ENCODE assay signal across 8 cellular contexts in the genomic region with DNA sequence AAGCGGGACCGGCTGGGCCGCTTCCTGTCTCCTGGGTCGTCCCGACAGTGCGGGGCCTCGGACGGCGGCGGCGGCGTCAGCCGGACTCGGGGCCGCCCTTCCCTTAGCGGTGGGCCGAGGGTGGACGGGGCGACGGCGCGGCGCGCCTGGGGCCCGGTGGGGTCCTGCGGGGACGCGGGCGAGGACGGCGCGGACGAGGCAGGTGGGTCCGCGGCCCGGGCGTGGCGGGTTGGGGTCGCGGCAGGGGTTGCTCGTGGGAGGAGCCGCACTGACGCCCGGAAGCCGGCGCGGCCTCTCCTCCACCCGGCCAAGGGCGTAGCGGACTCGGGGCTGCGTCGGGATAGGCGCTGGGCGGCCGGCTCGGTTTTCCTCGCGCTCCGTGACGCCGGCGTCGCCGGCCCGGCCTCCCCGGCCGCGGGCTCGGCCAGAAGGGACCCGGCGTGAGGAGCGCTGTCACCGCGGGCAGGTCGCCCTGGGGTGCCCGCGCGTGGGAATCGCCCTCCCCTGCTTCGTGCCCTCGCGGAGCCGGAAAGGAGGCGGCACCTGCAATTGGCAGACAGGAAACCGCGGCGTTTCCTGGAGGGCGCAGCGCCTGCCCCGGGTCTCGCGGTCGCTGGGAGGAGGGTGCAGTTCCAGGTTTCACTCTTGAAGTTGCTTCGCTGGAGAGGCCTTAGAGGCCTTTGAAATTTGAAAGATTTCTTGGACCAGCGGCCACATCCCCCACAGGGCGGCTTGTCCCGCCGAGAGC. TPM values are rescaled to one million over a fixed set of nuclear protein-coding genes. Genes with fewer than 3 reads are reported as not detected.
DNase-seq lines count a peak whose midpoint lies in the region; ATAC-seq and TF ChIP-seq lines count a peak whose summit lies in the region.

No MANE protein-coding gene starts in this region.

- H3K27ac ChIP-seq in OCI-LY3 (ENCODE audit: low read length): peak overlapping the region; percentile 70
- H3K27ac ChIP-seq in fibroblast of lung (ENCODE audit: insufficient read depth, low read length): peak overlapping the region; percentile 72
- peak overlapping the region; percentile 78 for H3K27ac ChIP-seq in neural cell (ENCODE audit: low read length)
- peak overlapping the region; percentile 90 to 95 for H3K27ac ChIP-seq in thoracic aorta

- peaks cover 44% of the 10 kb centered on the region for H3K4me1 Mint-ChIP-seq in activated T-cell treated with anti-CD3 and anti-CD28 coated beads, Interleukin-2, amount 50 U/mL, for 4 hours (ENCODE audit: low read depth)

- no peak for TF ChIP-seq RAD21 in neural cell (conservative IDR thresholded peaks at IDR 0.05)

- H3K9me3 Mint-ChIP-seq in activated T-cell treated with anti-CD3 and anti-CD28 coated beads, Interleukin-2, amount 50 U/mL, for 4 hours: no peaks in the 10 kb centered on the region

- no peak overlapping the region for H2AFZ ChIP-seq in OCI-LY3 (ENCODE audit: low read depth, low read length)
- H2AFZ ChIP-seq in fibroblast of lung (ENCODE audit: low read length): no peak overlapping the region
- H2AFZ ChIP-seq in neural cell (ENCODE audit: low read depth, low read length): no peak overlapping the region

- H3K9me2 ChIP-seq in neural cell (ENCODE audit: insufficient read depth, low read length): no peaks in the 10 kb centered on the region

- no peaks in the 10 kb centered on the region for H3K27me3 Mint-ChIP-seq in activated T-cell treated with anti-CD3 and anti-CD28 coated beads, Interleukin-2, amount 50 U/mL, for 4 hours (ENCODE audit: low read depth)

- peak overlapping the region; percentile 88 for H3K4me3 Mint-ChIP-seq in activated T-cell treated with anti-CD3 and anti-CD28 coated beads, Interleukin-2, amount 50 U/mL, for 4 hours

- H3K79me2 ChIP-seq in OCI-LY3 (ENCODE audit: low read length) (peaks cover 6% of the 10 kb centered on the region; the same call in 1 of the 2 replicates), fibroblast of lung (ENCODE audit: control insufficient read depth, insufficient read depth, low read length) (peaks cover 29% of the 10 kb centered on the region), neural cell (replicated peaks; ENCODE audit: insufficient read depth, low read length) (no peaks in the 10 kb centered on the region)

- H3K9me3 ChIP-seq in OCI-LY3 (ENCODE audit: insufficient read depth, low read length) (no peaks in the 10 kb centered on the region), fibroblast of lung (ENCODE audit: control insufficient read depth, insufficient read depth, low read depth, low read length) (no peaks in the 10 kb centered on the region), neural cell (ENCODE audit: low read length) (no peaks in the 10 kb centered on the region), thoracic aorta (no peaks in the 10 kb centered on the region)

- H3K4me3 ChIP-seq in OCI-LY3 (ENCODE audit: low read length) (peak overlapping the region; percentile 88), fibroblast of lung (replicated peaks in 1 of 4; ENCODE audit: control extremely low read depth in 1 of 4, insufficient read depth in 1 of 4, low read depth in 3 of 4, low read length in 4 of 4) (peak overlapping the region; percentile 36 to 80 (median 62)), neural cell (ENCODE audit: low read length) (peak overlapping the region; percentile 93), thoracic aorta (peak overlapping the region; percentile 96)

- peaks cover 21% of the 10 kb centered on the region for H4K20me1 ChIP-seq in OCI-LY3 (ENCODE audit: insufficient read depth, low read length)
- H4K20me1 ChIP-seq in fibroblast of lung (ENCODE audit: control insufficient read depth, extremely low read depth, insufficient read depth, low read length): no peaks in the 10 kb centered on the region
- peaks cover 9% of the 10 kb centered on the region for H4K20me1 ChIP-seq in neural cell (ENCODE audit: insufficient read depth)

- H3F3A ChIP-seq in neural cell (ENCODE audit: insufficient read depth, low read length, poor library complexity, severe bottlenecking): no peaks in the 10 kb centered on the region

- ATAC-seq in HG02798 (IDR thresholded peaks at IDR 0.05; ENCODE audit: poor library complexity, unreplicated experiment) (peak; percentile 29), thoracic aorta (ENCODE audit: insufficient number of reproducible peaks, low FRiP score, low read depth) (no peak)
- ATAC-seq in activated T-cell treated with anti-CD3 and anti-CD28 coated beads, Interleukin-2, amount 50 U/mL, for 4 hours: peak; percentile 39 to 42

- no peak for TF ChIP-seq EP300 in neural cell (conservative IDR thresholded peaks at IDR 0.05; ENCODE audit: poor library complexity, severe bottlenecking)

- TF ChIP-seq CTCF in OCI-LY3 (IDR thresholded peaks at IDR 0.05; ENCODE audit: low read depth, low read length) (no peak), fibroblast of lung (conservative IDR thresholded peaks at IDR 0.05 in 1 of 2, IDR thresholded peaks at IDR 0.05 in 1 of 2; ENCODE audit: low read depth in 1 of 2, low read length in 2 of 2) (no peak), neural cell (IDR thresholded peaks at IDR 0.05; ENCODE audit: poor library complexity, severe bottlenecking) (no peak), thoracic aorta (IDR thresholded peaks at IDR 0.05) (no peak)

- H3K9ac ChIP-seq in OCI-LY3 (ENCODE audit: low read length): peak overlapping the region; percentile 84
- H3K9ac ChIP-seq in fibroblast of lung (ENCODE audit: insufficient read depth, low read length): peak overlapping the region; percentile 82
- H3K9ac ChIP-seq in neural cell (ENCODE audit: low read length): peak overlapping the region; percentile 81

- H3K4me2 ChIP-seq in OCI-LY3 (ENCODE audit: low read length) (peak overlapping the region; percentile 89), fibroblast of lung (ENCODE audit: extremely low read depth, insufficient read depth, low read length) (peak overlapping the region; percentile 93), neural cell (ENCODE audit: low read length) (peak overlapping the region; percentile 49)

- peaks cover 13% of the 10 kb centered on the region for H3K4me1 ChIP-seq in OCI-LY3 (ENCODE audit: low read length)
- peaks cover 20% of the 10 kb centered on the region for H3K4me1 ChIP-seq in fibroblast of lung (ENCODE audit: control insufficient read depth, extremely low read depth, insufficient read depth, low read length)
- H3K4me1 ChIP-seq in thoracic aorta (ENCODE audit: control insufficient read depth in 1 of 2, low read depth in 2 of 2): peaks cover 19 to 35% of the 10 kb centered on the region in 2 donors

- DNase-seq in NCI-H1417 (lab: John Stamatoyannopoulos, UW): peak in 2 of 3 experiments; percentile 61 to 73
- no peak for DNase-seq in NCI-H1417 treated with DMSO at 0.1 percent for 48 hours (lab: John Stamatoyannopoulos, UW)
- peak; percentile 86 for DNase-seq in activated T-cell treated with anti-CD3 and anti-CD28 coated beads, Interleukin-2, amount 50 U/mL, for 4 hours
- peak; percentile 47 to 51 for DNase-seq in fibroblast of lung (ENCODE audit: low read depth in 2 of 2)
- no peak for DNase-seq in thoracic aorta (ENCODE audit: low spot score)

- H3K36me3 Mint-ChIP-seq in activated T-cell treated with anti-CD3 and anti-CD28 coated beads, Interleukin-2, amount 50 U/mL, for 4 hours (ENCODE audit: insufficient read depth): peaks cover 12% of the 10 kb centered on the region

- peaks cover 17% of the 10 kb centered on the region for H3K36me3 ChIP-seq in OCI-LY3 (replicated peaks; ENCODE audit: low read depth, low read length)
- peaks cover 12% of the 10 kb centered on the region for H3K36me3 ChIP-seq in fibroblast of lung (ENCODE audit: control insufficient read depth, insufficient read depth, low read length)
- no peaks in the 10 kb centered on the region for H3K36me3 ChIP-seq in neural cell (ENCODE audit: insufficient read depth, low read length)
- H3K36me3 ChIP-seq in thoracic aorta: peaks cover 23% of the 10 kb centered on the region

- H3K27me3 ChIP-seq in OCI-LY3 (ENCODE audit: low read depth, low read length) (no peaks in the 10 kb centered on the region), fibroblast of lung (ENCODE audit: control insufficient read depth, insufficient read depth, low read length) (no peaks in the 10 kb centered on the region), neural cell (ENCODE audit: insufficient read depth, low read depth, low read length) (no peaks in the 10 kb centered on the region), thoracic aorta (replicated peaks; ENCODE audit: insufficient read depth) (no peaks in the 10 kb centered on the region)

TF ChIP-seq in neural cell, 6 proteins besides CTCF, POLR2A, EP300 and RAD21 (continues in another document):
- no peak for TF ChIP-seq SMC3 (conservative IDR thresholded peaks at IDR 0.05; ENCODE audit: poor library complexity)

RNA-seq across cellular contexts. Expression of gene ZNF276, which starts 0.5 kb away (rescaled TPM):
- 10 to 100 TPM; 33.1 to 40.7 (median 35.5) TPM for total RNA-seq in activated T-cell treated with anti-CD3 and anti-CD28 coated beads, Interleukin-2, amount 50 U/mL, for 4 hours
- total RNA-seq in fibroblast of lung (12.7 and 12.8 TPM in 2 replicates), thoracic aorta (10 to 100 TPM; 25.0 to 34.1 TPM)
- polyA plus RNA-seq in fibroblast of lung (6.2 and 7.3 TPM in 2 replicates), neural cell (31.8 and 35.4 TPM in 2 replicates)
- 5.5 and 6.2 TPM in 2 replicates for polyA plus RNA-seq in fibroblast of lung (2012)
- polyA minus RNA-seq in fibroblast of lung (ENCODE audit: low replicate concordance) (13.8 and 28.0 TPM in 2 replicates), neural cell (21.6 and 22.9 TPM in 2 replicates)

RNA-seq across cellular contexts. Expression of gene VPS9D1, which starts 1.1 kb away (rescaled TPM):
- total RNA-seq in activated T-cell treated with anti-CD3 and anti-CD28 coated beads, Interleukin-2, amount 50 U/mL, for 4 hours: 1 to 10 TPM; 2.2 to 4.8 (median 2.9) TPM
- total RNA-seq in fibroblast of lung (7.2 and 13.0 TPM in 2 replicates), thoracic aorta (10 to 100 TPM in 1 of 2 donors, 1 to 10 TPM in 1; 9.5 to 18.3 TPM)
- polyA plus RNA-seq in fibroblast of lung (6.3 and 6.4 TPM in 2 replicates), neural cell (29.9 and 37.2 TPM in 2 replicates)
- 13.3 and 14.2 TPM in 2 replicates for polyA plus RNA-seq in fibroblast of lung (2012)
- polyA minus RNA-seq in fibroblast of lung (ENCODE audit: low replicate concordance) (6.2 and 13.2 TPM in 2 replicates), neural cell (15.9 and 17.3 TPM in 2 replicates)

RNA-seq across cellular contexts. Expression of gene SPATA2L, which starts 20.3 kb away (rescaled TPM):
- 10 to 100 TPM; 13.6 to 16.4 (median 14.3) TPM for total RNA-seq in activated T-cell treated with anti-CD3 and anti-CD28 coated beads, Interleukin-2, amount 50 U/mL, for 4 hours
- total RNA-seq in fibroblast of lung (7.3 and 10.3 TPM in 2 replicates), thoracic aorta (10 to 100 TPM; 19.0 to 24.1 TPM)
- polyA plus RNA-seq in fibroblast of lung (1.7 and 1.8 TPM in 2 replicates), neural cell (39.1 and 42.3 TPM in 2 replicates)
- 2.9 and 4.8 TPM in 2 replicates for polyA plus RNA-seq in fibroblast of lung (2012)
- polyA minus RNA-seq in fibroblast of lung (ENCODE audit: low replicate concordance) (3.4 and 6.4 TPM in 2 replicates), neural cell (36.0 and 41.1 TPM in 2 replicates)

RNA-seq across cellular contexts. Expression of gene CDK10, which starts 35.3 kb away (rescaled TPM):
- 10 to 100 TPM; 76.3 to 82.5 (median 81.9) TPM for total RNA-seq in activated T-cell treated with anti-CD3 and anti-CD28 coated beads, Interleukin-2, amount 50 U/mL, for 4 hours
- 37.5 and 41.9 TPM in 2 replicates for total RNA-seq in fibroblast of lung
- 22.9 and 27.3 TPM in 2 replicates for polyA plus RNA-seq in fibroblast of lung
- polyA plus RNA-seq in fibroblast of lung (2012): 78.2 and 95.2 TPM in 2 replicates
- 22.6 and 25.1 TPM in 2 replicates for polyA minus RNA-seq in fibroblast of lung (ENCODE audit: low replicate concordance)
- 126 and 161 TPM in 2 replicates for polyA plus RNA-seq in neural cell
- 35.3 and 41.6 TPM in 2 replicates for polyA minus RNA-seq in neural cell
- total RNA-seq in thoracic aorta: 10 to 100 TPM; 20.3 to 35.2 TPM

Comparison
In these comparisons a context has a peak if more than half of its experiments do, and no peak if none do; other contexts are left out.
1. DNase-seq: peak in NCI-H1417 (2 of 3), activated T-cell treated with anti-CD3 and anti-CD28 coated beads, Interleukin-2, amount 50 U/mL, for 4 hours (single experiment) and fibroblast of lung (2 of 2); none in NCI-H1417 treated with DMSO at 0.1 percent for 48 hours (single experiment) and thoracic aorta (single experiment).
2. Peak in every context shown above with its lines, with median percentiles within 50 percentile points of each other: H3K27ac ChIP-seq, H3K4me2 ChIP-seq, H3K4me3 ChIP-seq and H3K9ac ChIP-seq.